10 cellular contexts compared by ENCODE assay signal in the genomic region with DNA sequence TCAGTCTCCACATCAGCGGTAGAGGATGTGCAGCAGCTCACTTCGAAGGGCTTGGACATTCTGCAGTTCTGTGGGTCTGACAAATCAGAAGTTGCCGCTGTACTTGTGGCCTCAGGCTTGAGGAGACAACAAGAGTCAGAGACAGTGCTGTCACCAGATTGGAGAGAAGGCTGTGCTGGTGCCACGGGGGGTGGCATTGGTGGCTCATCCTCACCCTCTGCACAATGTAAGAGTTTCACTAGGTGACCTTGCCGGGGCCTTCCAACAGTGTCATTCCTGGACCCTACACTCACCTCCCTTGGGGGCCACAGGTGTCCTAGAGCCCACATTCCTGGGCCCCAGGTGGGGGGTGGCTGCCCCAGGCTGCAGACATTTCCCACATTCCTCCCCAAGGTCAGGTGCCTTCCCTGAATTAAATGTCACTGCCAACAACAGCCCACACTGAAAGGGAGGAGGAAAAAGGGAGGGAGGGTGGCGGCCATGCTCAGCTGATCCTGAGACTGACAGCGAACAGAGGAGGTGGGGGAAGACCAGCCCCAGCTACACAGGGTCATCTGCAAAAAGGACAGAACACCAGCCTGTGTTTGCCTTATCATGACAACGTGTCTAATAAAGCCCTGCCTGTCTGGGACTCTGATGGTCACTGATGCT. TPM values are rescaled to one million over a fixed set of nuclear protein-coding genes. Genes with fewer than 3 reads are reported as not detected.
A peak's percentile ranks its signal among the peaks of the same experiment; 100 is the strongest.
DNase-seq lines count a peak whose midpoint lies in the region; ATAC-seq, FAIRE-seq and TF ChIP-seq lines count a peak whose summit lies in the region.
"Had no signal": no experiment of that assay in that cellular context is flagged by ENCODE, and none has a peak within 500 bp of the region (broad histone marks: within the 10 kb centered on the region; RNA-seq: fewer than 3 reads in every experiment).

No MANE protein-coding gene starts in this region.

- H3K9me3 Mint-ChIP-seq in WTC11: no peaks in the 10 kb centered on the region

- H3K4me2 ChIP-seq in A549: peak overlapping the region; percentile 52

- H3K27ac ChIP-seq in A549: peak overlapping the region; percentile 83 to 93
- H3K27ac ChIP-seq: breast epithelium, thoracic aorta had no signal

- WGBS in A549 (ENCODE audit: missing lambda C conversion rate): 22% methylated on average over 8 of the region's 8 CpGs

- TF ChIP-seq EP300 in A549 (IDR thresholded peaks at IDR 0.05): peak; percentile 51 to 92; a peak in 3 of 5 replicates

- H3K36me3 Mint-ChIP-seq in WTC11: peaks cover 5% of the 10 kb centered on the region

- TF ChIP-seq RAD21 in A549 (conservative IDR thresholded peaks at IDR 0.05 in 1 of 2, IDR thresholded peaks at IDR 0.05 in 1 of 2): no peak

- H3K4me3 Mint-ChIP-seq in WTC11: no peak overlapping the region

- no peaks in the 10 kb centered on the region for H3K9me3 ChIP-seq in A549
- H3K9me3 ChIP-seq: breast epithelium, thoracic aorta had no signal

- POLR2A ChIA-PET in A549 (lab: Yijun Ruan, JAX) (interaction anchor here (0.9 to 4.4 kb wide), 11 partner anchors 10 to 51 kb away, joined by 3 to 25 read pairs (median 6); partner anchors contain the start of gene NUAK2), WTC11 (lab: Charles Lee) (interaction anchor here (0.6 to 4.0 kb wide), 13 partner anchors 10 to 56 kb away, joined by 3 to 46 read pairs (median 5); partner anchors contain the start of genes NUAK2 and TMCC2)

- peak overlapping the region; percentile 80 for H3K27ac Mint-ChIP-seq in WTC11

- no peak for TF ChIP-seq POLR2A in A549 (IDR thresholded peaks at IDR 0.05; ENCODE audit: low read length)

- H3K4me1 Mint-ChIP-seq in WTC11: peaks cover 17% of the 10 kb centered on the region

- TF ChIP-seq CTCF in A549 (IDR thresholded peaks at IDR 0.05) (no peak), WTC11 (IDR thresholded peaks at IDR 0.05) (no peak)

- H3K27me3 Mint-ChIP-seq in WTC11 (ENCODE audit: low read depth): no peaks in the 10 kb centered on the region

- CTCF ChIA-PET in A549 (lab: Yijun Ruan, JAX): interaction anchor here (0.6 to 89.2 kb wide), 28 partner anchors 12 to 763 kb away, joined by 3 to 3627 read pairs (median 4); partner anchors contain the start of genes KLHDC8A, NUAK2 and TMCC2
- CTCF ChIA-PET in WTC11 (lab: Charles Lee): interaction anchor here (1.0 to 13.3 kb wide), 58 partner anchors 8 to 349 kb away, joined by 3 to 684 read pairs (median 6); partner anchors contain the start of genes BLACAT1, KLHDC8A, NUAK2 and TMCC2

- DNase-seq in A549 (ENCODE audit: low read depth in 1 of 2, low spot score in 1 of 2) (peak; percentile 60 to 78), WTC11 (ENCODE audit: low spot score) (peak; percentile 70), left kidney (ENCODE audit: low read depth, low spot score) (peak; percentile 84), NCI-H187 (lab: John Stamatoyannopoulos, UW) (no peak), pons (ENCODE audit: low spot score) (no peak)

- peaks cover 67% of the 10 kb centered on the region for H3K4me1 ChIP-seq in A549
- H3K4me1 ChIP-seq: breast epithelium had no signal

- H3K4me3 ChIP-seq in A549: no peak overlapping the region
- H3K4me3 ChIP-seq: breast epithelium, thoracic aorta had no signal

- ATAC-seq in A549 (peak; percentile 52 to 57), GM18867 (IDR thresholded peaks at IDR 0.05; ENCODE audit: unreplicated experiment) (peak; percentile 3), WTC11 (peak; percentile 22), HG02852 (IDR thresholded peaks at IDR 0.05; ENCODE audit: unreplicated experiment) (no peak), HG03442 (IDR thresholded peaks at IDR 0.05; ENCODE audit: unreplicated experiment) (no peak)

- no peak for FAIRE-seq in A549 (lab: Jason Lieb, UNC)

TF ChIP-seq in A549, 52 proteins besides CTCF, POLR2A, EP300 and RAD21 (continues in another document):
- TF ChIP-seq, protein P1, sequence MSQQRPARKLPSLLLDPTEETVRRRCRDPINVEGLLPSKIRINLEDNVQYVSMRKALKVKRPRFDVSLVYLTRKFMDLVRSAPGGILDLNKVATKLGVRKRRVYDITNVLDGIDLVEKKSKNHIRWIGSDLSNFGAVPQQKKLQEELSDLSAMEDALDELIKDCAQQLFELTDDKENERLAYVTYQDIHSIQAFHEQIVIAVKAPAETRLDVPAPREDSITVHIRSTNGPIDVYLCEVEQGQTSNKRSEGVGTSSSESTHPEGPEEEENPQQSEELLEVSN (IDR thresholded peaks at IDR 0.05; ENCODE audit: borderline replicate concordance, low read depth): 0 out of 2 replicates have a peak, but pooled peaks have one; percentile 3
- no peak for TF ChIP-seq RFX5 (IDR thresholded peaks at IDR 0.05)
- no peak for TF ChIP-seq CHD2 (IDR thresholded peaks at IDR 0.05; ENCODE audit: low read length, partially characterized antibody)
- no peak for TF ChIP-seq FOSL2 (IDR thresholded peaks at IDR 0.05)
- TF ChIP-seq FOSL2 (CRISPR knock-in tag; IDR thresholded peaks at IDR 0.05): 0 out of 2 replicates have a peak, but pooled peaks have one; percentile 9
- TF ChIP-seq CEBPB (IDR thresholded peaks at IDR 0.05): no peak
- no peak for TF ChIP-seq BCL3 (IDR thresholded peaks at IDR 0.05)
- TF ChIP-seq, protein P2, sequence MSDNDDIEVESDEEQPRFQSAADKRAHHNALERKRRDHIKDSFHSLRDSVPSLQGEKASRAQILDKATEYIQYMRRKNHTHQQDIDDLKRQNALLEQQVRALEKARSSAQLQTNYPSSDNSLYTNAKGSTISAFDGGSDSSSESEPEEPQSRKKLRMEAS (IDR thresholded peaks at IDR 0.05): peak; percentile 23; the same call in 1 of the 2 replicates
- no peak for TF ChIP-seq ZNF302 (CRISPR knock-in tag; IDR thresholded peaks at IDR 0.05)
- peak in 1 of 2 experiments; percentile 52; a peak in 2 of 5 replicates for TF ChIP-seq JUN (IDR thresholded peaks at IDR 0.05)
- TF ChIP-seq HOXB13 (CRISPR knock-in tag; IDR thresholded peaks at IDR 0.05; ENCODE audit: low read depth): no peak
- no peak for TF ChIP-seq ESRRA (IDR thresholded peaks at IDR 0.05; ENCODE audit: borderline replicate concordance, low read length)

TF ChIP-seq in WTC11, 78 proteins besides CTCF, POLR2A, EP300 and RAD21 (continues in another document):
- TF ChIP-seq, protein P2 (CRISPR knock-in tag; IDR thresholded peaks at IDR 0.05): no peak
- TF ChIP-seq ZNF423 (CRISPR knock-in tag; IDR thresholded peaks at IDR 0.05): peak; percentile 41; the same call in 1 of the 2 replicates
- TF ChIP-seq TEAD4 (CRISPR knock-in tag; IDR thresholded peaks at IDR 0.05): peak; percentile 83; the same call in 1 of the 2 replicates
- no peak for TF ChIP-seq ZNF138 (CRISPR knock-in tag; conservative IDR thresholded peaks at IDR 0.05)
- 0 out of 2 replicates have a peak, but pooled peaks have one; percentile 26 for TF ChIP-seq USF2 (CRISPR knock-in tag; IDR thresholded peaks at IDR 0.05)
- TF ChIP-seq NFATC4 (CRISPR knock-in tag; IDR thresholded peaks at IDR 0.05): no peak
- TF ChIP-seq, protein P3, sequence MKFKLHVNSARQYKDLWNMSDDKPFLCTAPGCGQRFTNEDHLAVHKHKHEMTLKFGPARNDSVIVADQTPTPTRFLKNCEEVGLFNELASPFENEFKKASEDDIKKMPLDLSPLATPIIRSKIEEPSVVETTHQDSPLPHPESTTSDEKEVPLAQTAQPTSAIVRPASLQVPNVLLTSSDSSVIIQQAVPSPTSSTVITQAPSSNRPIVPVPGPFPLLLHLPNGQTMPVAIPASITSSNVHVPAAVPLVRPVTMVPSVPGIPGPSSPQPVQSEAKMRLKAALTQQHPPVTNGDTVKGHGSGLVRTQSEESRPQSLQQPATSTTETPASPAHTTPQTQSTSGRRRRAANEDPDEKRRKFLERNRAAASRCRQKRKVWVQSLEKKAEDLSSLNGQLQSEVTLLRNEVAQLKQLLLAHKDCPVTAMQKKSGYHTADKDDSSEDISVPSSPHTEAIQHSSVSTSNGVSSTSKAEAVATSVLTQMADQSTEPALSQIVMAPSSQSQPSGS (CRISPR knock-in tag; IDR thresholded peaks at IDR 0.05; ENCODE audit: borderline replicate concordance, low read depth): no peak

RNA-seq across cellular contexts. Expression of gene TMCC2, which starts 46.4 kb away (rescaled TPM):
- polyA plus RNA-seq in A549 (2011; rRNA removed): 1.6 and 1.7 TPM in 2 replicates
- 3.3 and 3.8 TPM in 2 replicates for polyA plus RNA-seq in A549 (2012; cell fraction: cytosol; rRNA removed)
- 4.6 and 5.4 TPM in 2 replicates for polyA plus RNA-seq in A549 (2012; cell fraction: nucleus; rRNA removed)
- 2.9 to 3.7 TPM (median 3.2 TPM) in 3 replicates for polyA plus RNA-seq in A549 (2017; fragmentation: RNase III; extraction: RNeasy Plus Mini Kit Qiagen cat#74134 plus additional on column Dnase treatment)
- polyA minus RNA-seq in A549 (2011; rRNA and poly(A)+ RNA removed): 2.6 and 3.4 TPM in 2 replicates
- total RNA-seq in WTC11 (2021): 9.5 to 11.2 TPM (median 11.2 TPM) in 3 replicates

RNA-seq across cellular contexts. Expression of gene NUAK2, which starts 47.4 kb away (rescaled TPM):
- polyA plus RNA-seq in A549 (2011; rRNA removed): 22.6 and 29.7 TPM in 2 replicates
- polyA plus RNA-seq in A549 (2012; cell fraction: cytosol; rRNA removed): 31.1 and 44.6 TPM in 2 replicates
- 58.5 and 70.7 TPM in 2 replicates for polyA plus RNA-seq in A549 (2012; cell fraction: nucleus; rRNA removed)
- polyA plus RNA-seq in A549 (2017; fragmentation: RNase III; extraction: RNeasy Plus Mini Kit Qiagen cat#74134 plus additional on column Dnase treatment): 37.8 to 40.9 TPM (median 38.8 TPM) in 3 replicates
- 34.3 and 54.4 TPM in 2 replicates for polyA minus RNA-seq in A549 (2011; rRNA and poly(A)+ RNA removed)
- 8.7 to 10.8 TPM (median 10.8 TPM) in 3 replicates for total RNA-seq in WTC11 (2021)

Comparison
In these comparisons a context has a peak if more than half of its experiments do, and no peak if none do; other contexts are left out.
1. ATAC-seq: peak in A549 (2 of 2), GM18867 (single experiment) and WTC11 (single experiment); none in HG02852 (single experiment) and HG03442 (single experiment).
2. DNase-seq: peak in A549 (2 of 2), WTC11 (single experiment) and left kidney (single experiment); none in NCI-H187 (0 of 2) and pons (single experiment).